8 cellular contexts compared by ENCODE assay signal in the genomic region with DNA sequence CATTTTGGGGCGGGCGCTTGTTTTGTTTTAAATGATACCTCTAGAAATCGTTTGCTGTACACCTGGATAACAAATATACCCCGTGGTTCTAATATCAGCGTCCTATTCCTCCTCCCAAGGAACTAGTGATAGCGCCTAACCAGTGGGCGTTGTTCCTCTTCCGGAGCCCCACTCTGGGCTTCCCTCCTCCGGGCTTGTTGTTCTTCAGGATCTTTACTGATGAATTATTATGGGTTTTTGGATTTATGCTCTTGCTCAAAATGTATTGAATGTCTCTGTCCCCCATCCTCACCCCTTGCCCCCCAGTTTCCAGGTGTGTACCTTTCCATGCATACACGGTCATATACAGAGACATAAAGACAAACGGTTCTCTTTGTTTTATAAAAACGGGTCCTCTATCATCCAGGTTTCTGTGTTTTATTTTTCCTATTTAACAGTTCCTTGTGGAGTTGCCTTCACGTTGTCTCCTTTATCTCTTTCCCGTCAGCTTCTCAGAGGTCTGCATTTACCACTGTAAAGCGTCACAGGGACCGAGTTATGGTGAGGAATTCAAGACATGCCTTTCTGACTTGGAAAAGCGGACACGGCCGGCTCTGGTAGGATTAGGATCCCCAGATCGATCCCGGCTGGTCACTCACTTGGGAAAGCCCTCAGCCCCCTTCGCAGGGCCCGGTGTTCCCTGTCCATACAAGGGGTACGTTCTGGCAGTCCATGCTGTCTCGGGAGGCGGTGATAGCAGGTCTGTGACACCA. TPM values are rescaled to one million over a fixed set of nuclear protein-coding genes. Genes with fewer than 3 reads are reported as not detected.
DNase-seq lines count a peak whose midpoint lies in the region; ATAC-seq and TF ChIP-seq lines count a peak whose summit lies in the region.

No MANE protein-coding gene starts in this region.

- no peak for TF ChIP-seq CTCF in heart right ventricle (IDR thresholded peaks at IDR 0.05)
- no peak for TF ChIP-seq CTCF in cardiac fibroblast (IDR thresholded peaks at IDR 0.05; ENCODE audit: low read depth, low read length)
- no peak for TF ChIP-seq CTCF in adrenal gland (IDR thresholded peaks at IDR 0.05)

- H3K4me3 ChIP-seq in heart right ventricle (peak overlapping the region; percentile 63 to 89 (median 84)), cardiac fibroblast (replicated peaks in 1 of 2; ENCODE audit: low read depth in 2 of 2, low read length in 2 of 2) (peak overlapping the region; percentile 66 to 72), mononuclear cell (ENCODE audit: low read length) (peak overlapping the region; percentile 59), aorta (ENCODE audit: low read length in 2 of 2) (peak overlapping the region in 1 of 2 donors; percentile 87), adrenal gland (peak overlapping the region in 2 of 4 donors; percentile 48 to 58)

- intact Hi-C loops in heart right ventricle (cut with DNase I) = no loop called here
- intact Hi-C loops in left cardiac atrium (cut with DNase I) = no loop called here
- intact Hi-C loops in aorta (cut with DNase I) = loop anchor here in 1 of 2 donors (2.0 kb wide), 1 partner anchor 21 kb away; no protein-coding TSS in a partner anchor
- intact Hi-C loops in adrenal gland (cut with DNase I) = no loop called here

- H3K36me3 ChIP-seq in heart right ventricle (no peaks in the 10 kb centered on the region), aorta (ENCODE audit: control insufficient read depth in 1 of 2, insufficient read depth in 2 of 2, low read length in 1 of 2) (no peaks in the 10 kb centered on the region), adrenal gland (replicated peaks in 1 of 2) (no peaks in the 10 kb centered on the region)

- H3K9me3 ChIP-seq in heart right ventricle (no peaks in the 10 kb centered on the region), mononuclear cell (ENCODE audit: low read depth, low read length) (no peaks in the 10 kb centered on the region), aorta (ENCODE audit: control insufficient read depth, low read length) (no peaks in the 10 kb centered on the region), adrenal gland (replicated peaks in 1 of 3) (no peaks in the 10 kb centered on the region)

- peaks cover 0 to 35% (median 4%) of the 10 kb centered on the region in 7 donors for H3K27me3 ChIP-seq in heart right ventricle
- peaks cover 38% of the 10 kb centered on the region for H3K27me3 ChIP-seq in mononuclear cell (ENCODE audit: insufficient read depth, low read length)
- no peaks in the 10 kb centered on the region for H3K27me3 ChIP-seq in aorta (ENCODE audit: control insufficient read depth in 1 of 2, insufficient read depth in 2 of 2, low read length in 1 of 2)
- H3K27me3 ChIP-seq in adrenal gland = no peaks in the 10 kb centered on the region

- DNase-seq in heart right ventricle = no peak
- no peak for DNase-seq in left cardiac atrium
- DNase-seq in cardiac fibroblast (ENCODE audit: low read depth in 2 of 2) = peak in 1 of 2 donors; percentile 35
- DNase-seq in aorta = no peak
- DNase-seq in medulla oblongata (ENCODE audit: extremely low spot score) = no peak
- DNase-seq in adrenal gland = no peak

- H3K27ac ChIP-seq in heart right ventricle (peak overlapping the region in 9 of 10 donors; percentile 76 to 90 (median 83)), aorta (ENCODE audit: low read depth in 1 of 2, low read length in 2 of 2) (peak overlapping the region in 1 of 2 donors; percentile 75), adrenal gland (peak overlapping the region in 2 of 5 donors; percentile 65 to 83)

- ATAC-seq in heart right ventricle (peak in 2 of 8 donors; percentile 0 to 1), left cardiac atrium (no peak), aorta (ENCODE audit: low FRiP score) (peak; percentile 24), GM18511 (IDR thresholded peaks at IDR 0.05; ENCODE audit: unreplicated experiment) (no peak)

- H3K4me1 ChIP-seq in heart right ventricle (peaks cover 5 to 71% (median 42%) of the 10 kb centered on the region in 9 donors), mononuclear cell (ENCODE audit: insufficient read depth, low read length) (peaks cover 79% of the 10 kb centered on the region), aorta (ENCODE audit: control insufficient read depth in 1 of 2, insufficient read depth in 2 of 2, low read length in 2 of 2) (no peaks in the 10 kb centered on the region), adrenal gland (replicated peaks in 1 of 2) (peaks cover 3 to 21% of the 10 kb centered on the region in 2 donors)

- WGBS in heart right ventricle, 2 donors = 29 to 31% methylated on average over 26 of the region's 26 CpGs
- 26% methylated on average over 26 of the region's 26 CpGs for WGBS in aorta, 2 donors
- 31 to 49% (median 34%) methylated on average over 21 to 26 of the region's 26 CpGs for WGBS in adrenal gland, 4 donors

- no peak for TF ChIP-seq POLR2A in adrenal gland (IDR thresholded peaks at IDR 0.05)

RNA-seq across cellular contexts. Expression of gene PLEKHG3, which starts 0.7 kb away (rescaled TPM):
- total RNA-seq in heart right ventricle (10 to 100 TPM; 11.2 to 25.5 (median 16.2) TPM), left cardiac atrium (10 to 100 TPM; 29.4 to 37.7 TPM), mononuclear cell (6.7 TPM), aorta (10 to 100 TPM; 46.5 to 82.9 TPM), adrenal gland (10 to 100 TPM in 2 of 8 donors, 1 to 10 TPM in 6; 2.7 to 11.7 (median 8.9) TPM)
- polyA plus RNA-seq in heart right ventricle (1 to 10 TPM; 5.0 to 9.4 TPM), aorta (10 to 100 TPM; 10.9 to 49.8 TPM), adrenal gland (10 to 100 TPM in 1 of 3 donors, 1 to 10 TPM in 2; 3.0 to 10.1 (median 9.5) TPM)
